Comparison of ENCODE assay signal across 10 cellular contexts in the genomic region with DNA sequence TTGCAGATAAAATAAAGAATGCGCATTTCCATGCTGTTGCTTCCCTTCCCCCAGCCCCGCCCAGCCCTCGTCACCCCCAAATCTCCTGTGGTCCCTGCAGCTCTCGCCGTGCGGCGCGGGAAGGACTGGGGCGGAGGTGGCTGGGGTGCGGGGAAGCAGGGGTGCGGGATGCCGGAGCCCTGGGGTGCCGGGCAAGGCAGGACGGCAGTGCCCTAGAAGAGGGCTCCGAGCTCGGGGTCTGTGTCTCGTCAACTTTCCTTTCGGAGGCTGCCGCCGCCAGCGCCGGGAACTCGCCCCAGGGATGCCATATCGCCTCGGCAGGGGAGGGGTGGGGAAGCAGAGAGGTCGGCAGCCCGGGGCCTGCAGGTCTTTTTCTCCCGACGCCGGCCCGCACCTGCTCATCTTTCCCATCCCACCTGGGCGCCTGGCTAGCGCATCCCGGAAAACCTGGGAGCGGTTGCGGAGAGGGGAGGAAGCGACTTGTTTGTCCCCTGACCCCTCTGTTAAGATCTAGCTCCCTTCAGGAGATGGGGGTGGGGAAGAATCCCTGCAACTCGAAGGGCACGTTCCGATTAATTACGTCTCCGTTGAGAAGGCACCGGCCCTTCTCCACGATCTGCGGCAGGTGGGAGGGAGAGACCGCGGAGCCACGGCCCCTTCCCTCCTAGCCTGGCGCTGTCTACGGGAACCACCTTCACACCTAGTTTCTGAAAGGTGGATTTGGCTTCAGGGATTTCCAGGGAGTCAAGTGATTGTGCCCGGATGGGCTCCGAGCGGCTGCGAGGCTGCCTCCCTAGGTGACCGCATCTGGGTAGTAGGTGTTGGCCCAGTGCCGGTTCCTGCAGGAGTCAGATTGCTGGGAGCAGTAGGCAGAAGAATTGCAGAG. TPM values are rescaled to one million over a fixed set of nuclear protein-coding genes. Genes with fewer than 3 reads are reported as not detected.
DNase-seq lines count a peak whose midpoint lies in the region; ATAC-seq, FAIRE-seq and TF ChIP-seq lines count a peak whose summit lies in the region.
"Had no signal": no experiment of that assay in that cellular context is flagged by ENCODE, and none has a peak within 500 bp of the region (broad histone marks: within the 10 kb centered on the region; RNA-seq: fewer than 3 reads in every experiment).

No MANE protein-coding gene starts in this region.

- DNase-seq in amygdala (lab: John Stamatoyannopoulos, UW) (peak in 35 of 56 donors; percentile 3 to 70 (median 46)), islet precursor cell (peak; percentile 73), suprapubic skin (ENCODE audit: low spot score in 2 of 2) (peak; percentile 66 to 80), activated T-cell treated with anti-CD3 and anti-CD28 coated beads for 4 hours (no peak), T1000 (lab: John Stamatoyannopoulos, UW) (no peak), GM12891 (ENCODE audit: insufficient read length, low spot score) (no peak)
- DNase-seq in naive thymus-derived CD8-positive, alpha-beta T cell: no peak

- no peaks in the 10 kb centered on the region for H3K36me3 ChIP-seq in suprapubic skin

- no peaks in the 10 kb centered on the region for H3K4me1 Mint-ChIP-seq in naive thymus-derived CD8-positive, alpha-beta T cell

- TF ChIP-seq CTCF in suprapubic skin (IDR thresholded peaks at IDR 0.05): no peak

- no peak for TF ChIP-seq EP300 in suprapubic skin (IDR thresholded peaks at IDR 0.05)

- ATAC-seq in HG02642 (IDR thresholded peaks at IDR 0.05; ENCODE audit: poor library complexity, unreplicated experiment): peak; percentile 26
- no peak for ATAC-seq in naive thymus-derived CD8-positive, alpha-beta T cell
- ATAC-seq: K562 had no signal

- peaks cover 14 to 35% (median 23%) of the 10 kb centered on the region in 5 donors for H3K27me3 Mint-ChIP-seq in naive thymus-derived CD8-positive, alpha-beta T cell

- FAIRE-seq in GM12891 (lab: Jason Lieb, UNC): no peak
- FAIRE-seq: frontal cortex, K562 had no signal

- H3K27me3 ChIP-seq in suprapubic skin: peaks cover 28% of the 10 kb centered on the region

- peaks cover 0 to 2% (median 0%) of the 10 kb centered on the region in 3 donors for H3K36me3 Mint-ChIP-seq in naive thymus-derived CD8-positive, alpha-beta T cell

- no peak overlapping the region for H3K27ac Mint-ChIP-seq in naive thymus-derived CD8-positive, alpha-beta T cell

- POLR2A ChIA-PET in naive thymus-derived CD8-positive, alpha-beta T cell (lab: Charles Lee): no interaction called here

- no peak overlapping the region for H3K4me3 Mint-ChIP-seq in naive thymus-derived CD8-positive, alpha-beta T cell

- TF ChIP-seq POLR2A in suprapubic skin (IDR thresholded peaks at IDR 0.05) (no peak), GM12891 (IDR thresholded peaks at IDR 0.05; ENCODE audit: low read depth, low read length) (no peak)

- peaks cover 0 to 10% (median 3%) of the 10 kb centered on the region in 9 donors for H3K9me3 Mint-ChIP-seq in naive thymus-derived CD8-positive, alpha-beta T cell

- peaks cover 9% of the 10 kb centered on the region for H3K4me1 ChIP-seq in suprapubic skin

- H3K4me3 ChIP-seq in suprapubic skin: peak overlapping the region; percentile 53
- H3K4me3 ChIP-seq: K562 had no signal

- no peaks in the 10 kb centered on the region for H3K9me3 ChIP-seq in suprapubic skin

- no peak overlapping the region for H3K27ac ChIP-seq in suprapubic skin

- WGBS in suprapubic skin: under 1% methylated on average over 25 of the region's 56 CpGs

TF ChIP-seq in GM12891, 5 proteins besides CTCF, POLR2A, EP300 and RAD21:
- TF ChIP-seq POLR2AphosphoS5 (IDR thresholded peaks at IDR 0.05; ENCODE audit: low read depth, low read length) (no peak), TAF1 (IDR thresholded peaks at IDR 0.05; ENCODE audit: low read depth, low read length) (no peak), SPI1 (IDR thresholded peaks at IDR 0.05; ENCODE audit: low read depth, low read length) (no peak), PAX5 (IDR thresholded peaks at IDR 0.05; ENCODE audit: insufficient read depth, low read length, severe bottlenecking) (no peak), POU2F2 (IDR thresholded peaks at IDR 0.05; ENCODE audit: low read depth, low read length) (no peak)

RNA-seq across cellular contexts. Expression of gene CNTN1, which starts 0.6 kb away (rescaled TPM):
- total RNA-seq in suprapubic skin: 10 to 100 TPM in 2 of 4 donors, 1 to 10 TPM in 2; 5.9 to 29.7 (median 14.4) TPM
- polyA plus RNA-seq in GM12891 (2012; ENCODE audit: low read depth, missing spikeins): 0.04 TPM
- total RNA-seq in naive thymus-derived CD8-positive, alpha-beta T cell: not detected
- polyA plus RNA-seq in naive thymus-derived CD8-positive, alpha-beta T cell: not detected
- polyA plus RNA-seq: K562 had no signal

Comparison
In these comparisons a context has a peak if more than half of its experiments do, and no peak if none do; other contexts are left out.
1. DNase-seq: peak in amygdala (35 of 56), islet precursor cell (single experiment) and suprapubic skin (2 of 2); none in activated T-cell treated with anti-CD3 and anti-CD28 coated beads for 4 hours (single experiment), T1000 (single experiment), GM12891 (single experiment) and naive thymus-derived CD8-positive, alpha-beta T cell (0 of 10).
2. RNA of gene CNTN1, which starts 0.6 kb away (total RNA-seq): 5.9 to 29.7 TPM in suprapubic skin; not detected in naive thymus-derived CD8-positive, alpha-beta T cell; every median in the first group is over 4 times any median in the second.